13 cellular contexts compared by ENCODE assay signal in the genomic region with DNA sequence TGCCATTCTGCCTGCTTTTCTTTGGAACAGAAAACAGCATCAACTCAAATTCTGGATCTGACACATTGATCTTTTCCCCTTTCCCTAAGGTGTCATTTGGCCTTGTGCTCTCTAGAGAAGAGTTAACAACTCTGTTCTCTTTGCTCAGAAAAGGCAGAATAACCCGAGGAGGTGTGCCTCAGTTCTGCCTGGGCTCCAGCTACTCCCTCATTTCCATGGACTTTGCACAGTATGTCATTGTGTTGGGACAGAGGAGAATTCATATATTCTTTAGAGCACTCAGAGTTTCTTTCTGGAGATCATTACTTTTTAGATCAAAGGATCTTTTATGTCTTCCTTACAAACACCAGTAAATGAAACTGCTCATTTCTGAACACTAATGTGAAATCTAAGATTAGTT.
"Had no signal": no experiment of that assay in that cellular context is flagged by ENCODE, and none has a peak within 500 bp of the region (broad histone marks: within the 10 kb centered on the region; RNA-seq: fewer than 3 reads in every experiment).

No MANE protein-coding gene starts in this region.

- H3K36me3 ChIP-seq: breast epithelium had no signal

- H3K27me3 ChIP-seq: breast epithelium, gastrocnemius medialis, transverse colon had no signal

- H3K27ac ChIP-seq: breast epithelium, epithelial cell of prostate, gastrocnemius medialis had no signal

- H3K4me1 ChIP-seq: breast epithelium, gastrocnemius medialis had no signal

- DNase-seq: activated CD4-positive, alpha-beta T cell treated with anti-CD3 and anti-CD28 coated beads, Interleukin-2, amount 50 U/mL, for 1 hour; activated CD4-positive, CD25-positive, alpha-beta regulatory T cell; activated CD8-positive, alpha-beta memory T cell treated with anti-CD3 and anti-CD28 coated beads for 24 hours; activated naive CD4-positive, alpha-beta T cell; aorta; dermis blood vessel endothelial cell; gastrocnemius medialis; islet precursor cell; mesendoderm; transverse colon had no signal

- H3K9me3 Mint-ChIP-seq: stimulated activated effector memory CD8-positive, alpha-beta T cell treated with anti-CD3 and anti-CD28 coated beads, Interleukin-12 subunit alpha, Interleukin-12 subunit beta, amount 100 ng/mL, for 72 hours had no signal

- H3K4me3 ChIP-seq: breast epithelium, gastrocnemius medialis, transverse colon had no signal

- H3K9me3 ChIP-seq: breast epithelium, gastrocnemius medialis, transverse colon had no signal

- H3K27ac Mint-ChIP-seq: stimulated activated effector memory CD8-positive, alpha-beta T cell treated with anti-CD3 and anti-CD28 coated beads, Interleukin-12 subunit alpha, Interleukin-12 subunit beta, amount 100 ng/mL, for 72 hours had no signal

- H3K4me3 Mint-ChIP-seq: stimulated activated effector memory CD8-positive, alpha-beta T cell treated with anti-CD3 and anti-CD28 coated beads, Interleukin-12 subunit alpha, Interleukin-12 subunit beta, amount 100 ng/mL, for 72 hours had no signal

- H3K4me1 Mint-ChIP-seq: stimulated activated effector memory CD8-positive, alpha-beta T cell treated with anti-CD3 and anti-CD28 coated beads, Interleukin-12 subunit alpha, Interleukin-12 subunit beta, amount 100 ng/mL, for 72 hours had no signal
